In the genomic region with DNA sequence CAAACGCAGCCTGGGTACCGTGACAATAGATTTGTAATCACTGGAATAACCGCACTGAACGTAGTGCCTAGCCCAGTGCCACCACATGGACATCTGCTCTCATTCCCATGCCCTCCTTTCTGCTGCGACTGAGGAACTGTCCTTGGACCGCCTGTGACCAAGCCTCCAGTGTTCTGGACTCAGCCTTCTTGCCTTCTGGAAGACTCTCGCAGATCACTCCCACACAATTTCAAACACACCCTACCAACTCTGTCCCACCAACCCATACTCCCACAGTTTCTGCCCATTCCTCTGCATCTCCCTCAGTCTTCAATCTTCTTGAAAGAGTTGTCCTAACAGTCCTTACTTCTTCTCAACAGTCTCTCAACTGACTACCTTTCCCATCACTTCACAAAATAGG, we compare ENCODE assay signal across 8 cellular contexts.
DNase-seq lines count a peak whose midpoint lies in the region; ATAC-seq and TF ChIP-seq lines count a peak whose summit lies in the region.

No MANE protein-coding gene starts in this region.

- H4K20me1 ChIP-seq in MM.1S (ENCODE audit: insufficient read depth, low read length), result no peaks in the 10 kb centered on the region

- DNase-seq in AG10803 (ENCODE audit: low read depth) (peak; percentile 6), MM.1S (peak; percentile 17), cardiac fibroblast (ENCODE audit: low read depth in 2 of 2) (peak in 1 of 2 donors; percentile 6), HuH-7 (ENCODE audit: low spot score) (no peak), ACHN (no peak)

- H3K9me2 ChIP-seq in MM.1S (replicated peaks; ENCODE audit: insufficient read depth, low read length), result no peaks in the 10 kb centered on the region

- H3K9me3 Mint-ChIP-seq in nephron, result no peaks in the 10 kb centered on the region

- H3K27me3 ChIP-seq in MM.1S (replicated peaks; ENCODE audit: insufficient read depth, low read length), result no peaks in the 10 kb centered on the region

- peak overlapping the region; percentile 63 for H3K9ac ChIP-seq in MM.1S (ENCODE audit: low read length)

- peaks cover 24% of the 10 kb centered on the region for H3K4me1 Mint-ChIP-seq in nephron

- peaks cover 15% of the 10 kb centered on the region for H3F3A ChIP-seq in MM.1S (ENCODE audit: insufficient read depth, low read length)

- H3K27me3 Mint-ChIP-seq in nephron (ENCODE audit: low read depth), result no peaks in the 10 kb centered on the region

- H3K36me3 Mint-ChIP-seq in nephron (ENCODE audit: low read depth), result peaks cover 22% of the 10 kb centered on the region

- H3K4me1 ChIP-seq in MM.1S (ENCODE audit: low read length), result peaks cover 18% of the 10 kb centered on the region

- in situ Hi-C loops in ACHN (cut with HindIII; ENCODE audit: low pct_ligation_motif_present, low pct_unique_long_range_greater_than_20kb, low sequenced_read_pairs), result no loop called here

- TF ChIP-seq CTCF in AG10803 (conservative IDR thresholded peaks at IDR 0.05; ENCODE audit: low read length) (no peak), MM.1S (IDR thresholded peaks at IDR 0.05; ENCODE audit: low read length) (no peak), cardiac fibroblast (IDR thresholded peaks at IDR 0.05; ENCODE audit: low read depth, low read length) (no peak), nephron (IDR thresholded peaks at IDR 0.05; ENCODE audit: unreplicated experiment in 3 of 3) (no peak)

- peaks cover 70% of the 10 kb centered on the region for H3K79me2 ChIP-seq in MM.1S (ENCODE audit: low read length)

- peak overlapping the region; percentile 84 to 97 (median 95) for H3K4me3 Mint-ChIP-seq in nephron

- peak overlapping the region; percentile 14 to 59 (median 21) for H3K27ac Mint-ChIP-seq in nephron

- H3K4me2 ChIP-seq in MM.1S (ENCODE audit: low read depth, low read length), result peak overlapping the region; percentile 73

- ATAC-seq in GM21360 (IDR thresholded peaks at IDR 0.05; ENCODE audit: unreplicated experiment), result peak; percentile 7
- ATAC-seq in HG03159 (IDR thresholded peaks at IDR 0.05; ENCODE audit: unreplicated experiment), result no peak

- no peak overlapping the region for H2AFZ ChIP-seq in MM.1S (ENCODE audit: low read length)

- H3K27ac ChIP-seq in MM.1S (ENCODE audit: low read length), result peak overlapping the region; percentile 88

- peak overlapping the region; percentile 88 for H3K4me3 ChIP-seq in AG10803 (ENCODE audit: low read length)
- H3K4me3 ChIP-seq in MM.1S (ENCODE audit: low read length), result peak overlapping the region; percentile 89
- peak overlapping the region; percentile 79 for H3K4me3 ChIP-seq in cardiac fibroblast (replicated peaks in 1 of 2; ENCODE audit: low read depth in 2 of 2, low read length in 2 of 2)

- H3K9me3 ChIP-seq in MM.1S (replicated peaks; ENCODE audit: insufficient read depth, low read length), result no peaks in the 10 kb centered on the region

- H3K36me3 ChIP-seq in MM.1S (replicated peaks; ENCODE audit: insufficient read depth, low read length), result peaks cover 4% of the 10 kb centered on the region; the same call in 1 of the 2 replicates

Comparison
In these comparisons a context has a peak if more than half of its experiments do, and no peak if none do; other contexts are left out.
1. DNase-seq: peak in AG10803 (single experiment) and MM.1S (single experiment); none in HuH-7 (single experiment) and ACHN (single experiment).
2. Peak in every context shown above with its lines, with median percentiles within 50 percentile points of each other: H3K4me3 ChIP-seq.